Comparison of ENCODE assay signal across 23 cellular contexts in genomic region chr20:36478137-36478905, GRCh38.
DNase-seq lines count a peak whose midpoint lies in the region; ATAC-seq, FAIRE-seq and TF ChIP-seq lines count a peak whose summit lies in the region.
"Had no signal": no experiment of that assay in that cellular context is flagged by ENCODE, and none has a peak within 500 bp of the region (broad histone marks: within the 10 kb centered on the region; RNA-seq: fewer than 3 reads in every experiment).

No MANE protein-coding gene starts in this region.

- H3K4me3 ChIP-seq in HepG2 (replicated peaks in 1 of 3; ENCODE audit: insufficient read depth in 1 of 3, low read depth in 2 of 3, low read length in 3 of 3) (no peak overlapping the region), right lobe of liver (no peak overlapping the region), astrocyte of the spinal cord (ENCODE audit: low read depth, low read length) (no peak overlapping the region), mesendoderm (ENCODE audit: low read length) (no peak overlapping the region), thyroid gland (replicated peaks in 1 of 3) (no peak overlapping the region), mesenchymal stem cell (ENCODE audit: insufficient read depth in 1 of 2, low read depth in 1 of 2, low read length in 2 of 2) (no peak overlapping the region)
- H3K4me3 ChIP-seq: A549, BLaER1, esophagus squamous epithelium, ovary, Peyer's patch, SK-N-MC had no signal

- no peak overlapping the region for H3K14ac ChIP-seq in mesenchymal stem cell (ENCODE audit: low read length in 2 of 2)

- H3K4me2 ChIP-seq in HepG2 (ENCODE audit: low read depth, low read length) (no peak overlapping the region), mesendoderm (ENCODE audit: low read length) (no peak overlapping the region), mesenchymal stem cell (ENCODE audit: low read length, poor library complexity, severe bottlenecking) (no peak overlapping the region)
- H3K4me2 ChIP-seq: A549, BLaER1 had no signal

- H2AFZ ChIP-seq in HepG2 (ENCODE audit: low read length) (no peak overlapping the region), mesenchymal stem cell (ENCODE audit: low read depth, low read length) (no peak overlapping the region)

- H4K91ac ChIP-seq in mesenchymal stem cell (ENCODE audit: low read length), result no peak overlapping the region

- H3K4ac ChIP-seq in mesendoderm (ENCODE audit: low read depth, low read length), result no peak overlapping the region
- no peak overlapping the region for H3K4ac ChIP-seq in mesenchymal stem cell (ENCODE audit: low read depth in 1 of 2, low read length in 2 of 2)

- H3K23ac ChIP-seq in mesendoderm (ENCODE audit: low read length), result no peak overlapping the region
- no peak overlapping the region for H3K23ac ChIP-seq in mesenchymal stem cell (ENCODE audit: low read length in 2 of 2)

- no peak overlapping the region for H3K56ac ChIP-seq in mesendoderm (ENCODE audit: low read length)

- H3K4me1 ChIP-seq in HepG2 (ENCODE audit: insufficient read depth, low read length) (peaks cover 43% of the 10 kb centered on the region), right lobe of liver (peaks cover 0 to 32% (median 12%) of the 10 kb centered on the region in 4 donors), mesendoderm (ENCODE audit: control insufficient read depth, low read depth, low read length) (no peaks in the 10 kb centered on the region), thyroid gland (peaks cover 34 to 57% of the 10 kb centered on the region in 2 donors), mesenchymal stem cell (ENCODE audit: control insufficient read depth, insufficient read depth, low read depth, low read length) (peaks cover 23% of the 10 kb centered on the region)

- no peak overlapping the region for H2AK5ac ChIP-seq in mesendoderm (ENCODE audit: low read length)
- no peak overlapping the region for H2AK5ac ChIP-seq in mesenchymal stem cell (ENCODE audit: low read length, severe bottlenecking)

- H4K8ac ChIP-seq in mesendoderm (ENCODE audit: low read depth, low read length) (no peak overlapping the region), mesenchymal stem cell (ENCODE audit: low read length) (no peak overlapping the region)

- H4K20me1 ChIP-seq in HepG2 (ENCODE audit: insufficient read depth, low read length), result peaks cover 13% of the 10 kb centered on the region

- H3K27me3 ChIP-seq in HepG2 (ENCODE audit: control insufficient read depth in 1 of 2, insufficient read depth in 2 of 2, low read length in 2 of 2) (no peaks in the 10 kb centered on the region), right lobe of liver (no peaks in the 10 kb centered on the region), mesendoderm (ENCODE audit: insufficient read depth, low read length, poor library complexity) (no peaks in the 10 kb centered on the region), thyroid gland (no peaks in the 10 kb centered on the region), mesenchymal stem cell (ENCODE audit: control insufficient read depth in 1 of 2, insufficient read depth in 1 of 2, low read length in 2 of 2) (no peaks in the 10 kb centered on the region)
- H3K27me3 ChIP-seq: BLaER1, esophagus squamous epithelium, ovary, Peyer's patch had no signal

- H2BK120ac ChIP-seq in mesendoderm (ENCODE audit: low read depth, low read length) (no peak overlapping the region), mesenchymal stem cell (ENCODE audit: low read depth, low read length) (no peak overlapping the region)

- peak; percentile 23; the same call in 1 of the 2 replicates for TF ChIP-seq RAD21 in HepG2 (CRISPR knock-in tag; IDR thresholded peaks at IDR 0.05)

- no TSS peak for BruUV-seq in HepG2 (replicated peaks; lab: Mats Ljungman, UMichigan)

- DNase-seq in HepG2 (ENCODE audit: low spot score), result no peak
- DNase-seq in right lobe of liver, result no peak
- no peak for DNase-seq in astrocyte of the spinal cord (ENCODE audit: low read depth, low spot score)
- DNase-seq in mesendoderm, result peak; percentile 45
- no peak for DNase-seq in thyroid gland
- DNase-seq in NCI-H2171 (lab: John Stamatoyannopoulos, UW), result no peak
- no peak for DNase-seq in mesenchymal stem cell
- DNase-seq in stimulated activated CD4-positive, alpha-beta T cell treated with anti-CD3 and anti-CD28 coated beads, Interleukin-4, amount 100 ng/mL, for 24 hours, result no peak
- DNase-seq: activated naive CD8-positive, alpha-beta T cell treated with anti-CD3 and anti-CD28 coated beads for 36 hours; central memory CD4-positive, alpha-beta T cell; esophagus squamous epithelium; GF-D8; head of caudate nucleus; NCI-H2227 treated with DMSO at 0.1 percent for 48 hours; ovary; Peyer's patch; T-helper 9 cell had no signal

- 80% methylated on average over 7 of the region's 7 CpGs for whole genome bisulfite sequencing in HepG2 (ENCODE audit: low lambda C conversion rate)
- WGBS in right lobe of liver (ENCODE audit: insufficient coverage, low coverage, low lambda C conversion rate, missing lambda C conversion rate), result 77% methylated on average over 5 of the region's 7 CpGs
- WGBS in mesendoderm (ENCODE audit: extremely low coverage, insufficient coverage, low lambda C conversion rate), result no CpG with 5 or more reads among the region's 7 CpGs
- WGBS in thyroid gland, 2 donors, result 70 to 74% methylated on average over 7 of the region's 7 CpGs
- WGBS in mesenchymal stem cell, result 78% methylated on average over 6 of the region's 7 CpGs

- H3K9ac ChIP-seq in HepG2 (ENCODE audit: insufficient read depth, low read depth, low read length), result no peak overlapping the region
- no peak overlapping the region for H3K9ac ChIP-seq in mesendoderm (ENCODE audit: low read length)
- no peak overlapping the region for H3K9ac ChIP-seq in mesenchymal stem cell (ENCODE audit: low read length)
- H3K9ac ChIP-seq: BLaER1 had no signal

- no peak overlapping the region for H2BK5ac ChIP-seq in mesendoderm (ENCODE audit: low read length)
- H2BK5ac ChIP-seq in mesenchymal stem cell (ENCODE audit: low read depth, low read length, poor library complexity, severe bottlenecking), result no peak overlapping the region

- TF ChIP-seq POLR2A in HepG2 (IDR thresholded peaks at IDR 0.05; ENCODE audit: insufficient read depth in 1 of 2, low read depth in 2 of 2, low read length in 2 of 2) (no peak), right lobe of liver (IDR thresholded peaks at IDR 0.05) (no peak), thyroid gland (IDR thresholded peaks at IDR 0.05) (no peak)

- H3K79me1 ChIP-seq in mesendoderm (ENCODE audit: low read length) (peaks cover 26% of the 10 kb centered on the region), mesenchymal stem cell (replicated peaks; ENCODE audit: low read length, poor library complexity, severe bottlenecking) (no peaks in the 10 kb centered on the region)

- H2BK15ac ChIP-seq in mesendoderm (replicated peaks; ENCODE audit: low read depth) (no peak overlapping the region), mesenchymal stem cell (ENCODE audit: low read depth, poor library complexity, severe bottlenecking) (no peak overlapping the region)

- ATAC-seq in HepG2, result no peak
- ATAC-seq in right lobe of liver, result no peak
- ATAC-seq: sciatic nerve had no signal

- no peak overlapping the region for H4K5ac ChIP-seq in mesendoderm (ENCODE audit: low read length)

- TF ChIP-seq CTCF in HepG2 (CRISPR knock-in tag; IDR thresholded peaks at IDR 0.05), result peak; percentile 42
- TF ChIP-seq CTCF in right lobe of liver (IDR thresholded peaks at IDR 0.05), result no peak
- TF ChIP-seq CTCF in astrocyte of the spinal cord (IDR thresholded peaks at IDR 0.05; ENCODE audit: low read depth, low read length), result peak; percentile 12
- TF ChIP-seq CTCF in thyroid gland (IDR thresholded peaks at IDR 0.05), result no peak

- H3K36me3 ChIP-seq in HepG2 (replicated peaks in 1 of 2; ENCODE audit: control insufficient read depth in 1 of 2, insufficient read depth in 2 of 2, low read length in 2 of 2) (peaks cover 6 to 14% of the 10 kb centered on the region in 2 experiments), right lobe of liver (no peaks in the 10 kb centered on the region), mesendoderm (ENCODE audit: control insufficient read depth, insufficient read depth, low read length) (no peaks in the 10 kb centered on the region), thyroid gland (no peaks in the 10 kb centered on the region), mesenchymal stem cell (ENCODE audit: control insufficient read depth in 1 of 2, insufficient read depth in 2 of 2, low read depth in 1 of 2, low read length in 2 of 2) (peaks cover 18 to 23% of the 10 kb centered on the region in 2 experiments)
- H3K36me3 ChIP-seq: ovary, Peyer's patch had no signal

- no peak overlapping the region for H2BK12ac ChIP-seq in mesenchymal stem cell (ENCODE audit: low read length in 2 of 2)

- POLR2A ChIA-PET in HepG2 (lab: Yijun Ruan, JAX), result no interaction called here

- H3K18ac ChIP-seq in mesendoderm (ENCODE audit: low read length) (no peak overlapping the region), mesenchymal stem cell (ENCODE audit: low read depth in 1 of 2, low read length in 2 of 2) (no peak overlapping the region)

- CTCF ChIA-PET in HepG2 (lab: Yijun Ruan, JAX; ENCODE audit: low intra/inter-chr PET ratio, low total read pairs), result no interaction called here

- FAIRE-seq in HepG2 (lab: Jason Lieb, UNC), result no peak
- FAIRE-seq: A549, GM12891, H54 had no signal

- TF ChIP-seq EP300 in HepG2 (IDR thresholded peaks at IDR 0.05; ENCODE audit: low read depth in 2 of 2, low read length in 2 of 2) (no peak), HepG2 (CRISPR knock-in tag; IDR thresholded peaks at IDR 0.05; ENCODE audit: borderline replicate concordance) (no peak)

- no peak overlapping the region for H3K27ac ChIP-seq in HepG2 (ENCODE audit: extremely low read length, insufficient read depth, low read length)
- H3K27ac ChIP-seq in right lobe of liver, result no peak overlapping the region
- H3K27ac ChIP-seq in mesendoderm (ENCODE audit: low read depth, low read length), result no peak overlapping the region
- H3K27ac ChIP-seq in thyroid gland, result no peak overlapping the region
- H3K27ac ChIP-seq in mesenchymal stem cell (ENCODE audit: low read length, poor library complexity, severe bottlenecking), result no peak overlapping the region
- H3K27ac ChIP-seq: A549, BLaER1, esophagus squamous epithelium, ovary, Peyer's patch, SK-N-MC had no signal

- intact Hi-C loops in HepG2 (cut with micrococcal nuclease; ENCODE audit: unreplicated experiment) (no loop called here), right lobe of liver (cut with DNase I) (no loop called here), thyroid gland (cut with DNase I) (no loop called here)

- no peaks in the 10 kb centered on the region for H3K9me3 ChIP-seq in HepG2 (ENCODE audit: low read length)
- no peaks in the 10 kb centered on the region for H3K9me3 ChIP-seq in right lobe of liver
- H3K9me3 ChIP-seq in thyroid gland, result no peaks in the 10 kb centered on the region
- H3K9me3 ChIP-seq in mesenchymal stem cell (ENCODE audit: control insufficient read depth, low read length), result no peaks in the 10 kb centered on the region
- H3K9me3 ChIP-seq: A549, BLaER1, esophagus squamous epithelium, ovary, Peyer's patch had no signal

- in situ Hi-C loops in HepG2 (cut with HindIII; ENCODE audit: extremely low pct_ligation_motif_present, low pct_unique_long_range_greater_than_20kb), result no loop called here
- in situ Hi-C loops in astrocyte of the spinal cord (cut with HindIII; ENCODE audit: low sequenced_read_pairs), result no loop called here

- H3K79me2 ChIP-seq in HepG2 (ENCODE audit: insufficient read depth, low read length) (peaks cover 59% of the 10 kb centered on the region), mesendoderm (ENCODE audit: control insufficient read depth, insufficient read depth, low read length) (peaks cover 15% of the 10 kb centered on the region)

Comparison
In these comparisons a context has a peak if more than half of its experiments do, and no peak if none do; other contexts are left out.
1. CTCF ChIP-seq: peak in HepG2 (single experiment) and astrocyte of the spinal cord (single experiment); none in right lobe of liver (0 of 4) and thyroid gland (0 of 6).